In the genomic region with DNA sequence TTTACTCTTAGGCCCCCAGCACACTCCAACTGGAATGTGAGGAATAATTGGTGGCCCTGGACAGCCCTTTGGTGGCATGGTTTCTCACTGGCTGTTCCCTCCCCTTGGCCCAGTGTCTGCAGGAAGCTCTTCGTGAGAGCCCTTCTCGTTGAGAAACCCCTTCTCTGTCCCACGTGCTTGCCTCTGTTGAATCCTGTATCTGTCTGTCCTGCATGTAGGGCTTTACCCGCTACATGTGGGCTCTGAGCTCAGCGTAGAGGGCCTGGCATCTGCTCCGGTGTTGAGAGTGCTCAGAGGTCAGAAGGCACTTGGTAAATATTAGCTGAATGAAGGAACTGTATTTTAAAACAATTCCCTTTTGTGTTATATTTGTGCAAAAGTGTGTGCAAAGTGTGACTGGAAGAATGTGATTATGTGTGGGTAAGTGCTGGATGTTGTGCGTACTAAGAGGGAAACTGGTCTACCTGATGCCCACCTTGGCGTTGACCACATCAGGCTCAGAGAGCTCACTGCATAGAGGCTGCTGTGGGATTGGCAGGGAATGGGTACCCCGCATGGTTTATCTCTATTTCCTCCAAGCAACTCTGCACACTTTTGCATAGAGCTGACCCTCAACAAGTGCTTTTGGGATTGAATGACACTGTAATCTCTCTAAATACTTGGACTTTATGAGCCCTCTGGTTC, we compare ENCODE assay signal across 1 cellular context.
TF ChIP-seq lines count a peak whose summit lies in the region.

No MANE protein-coding gene starts in this region.

TF ChIP-seq in HepG2, 621 proteins besides CTCF, POLR2A, EP300 and RAD21 (continued from another document):
- TF ChIP-seq, protein P1, sequence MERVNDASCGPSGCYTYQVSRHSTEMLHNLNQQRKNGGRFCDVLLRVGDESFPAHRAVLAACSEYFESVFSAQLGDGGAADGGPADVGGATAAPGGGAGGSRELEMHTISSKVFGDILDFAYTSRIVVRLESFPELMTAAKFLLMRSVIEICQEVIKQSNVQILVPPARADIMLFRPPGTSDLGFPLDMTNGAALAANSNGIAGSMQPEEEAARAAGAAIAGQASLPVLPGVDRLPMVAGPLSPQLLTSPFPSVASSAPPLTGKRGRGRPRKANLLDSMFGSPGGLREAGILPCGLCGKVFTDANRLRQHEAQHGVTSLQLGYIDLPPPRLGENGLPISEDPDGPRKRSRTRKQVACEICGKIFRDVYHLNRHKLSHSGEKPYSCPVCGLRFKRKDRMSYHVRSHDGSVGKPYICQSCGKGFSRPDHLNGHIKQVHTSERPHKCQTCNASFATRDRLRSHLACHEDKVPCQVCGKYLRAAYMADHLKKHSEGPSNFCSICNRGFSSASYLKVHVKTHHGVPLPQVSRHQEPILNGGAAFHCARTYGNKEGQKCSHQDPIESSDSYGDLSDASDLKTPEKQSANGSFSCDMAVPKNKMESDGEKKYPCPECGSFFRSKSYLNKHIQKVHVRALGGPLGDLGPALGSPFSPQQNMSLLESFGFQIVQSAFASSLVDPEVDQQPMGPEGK (CRISPR knock-in tag; IDR thresholded peaks at IDR 0.05): peak; percentile 8; the same call in 1 of the 2 replicates
- TF ChIP-seq, protein P2, sequence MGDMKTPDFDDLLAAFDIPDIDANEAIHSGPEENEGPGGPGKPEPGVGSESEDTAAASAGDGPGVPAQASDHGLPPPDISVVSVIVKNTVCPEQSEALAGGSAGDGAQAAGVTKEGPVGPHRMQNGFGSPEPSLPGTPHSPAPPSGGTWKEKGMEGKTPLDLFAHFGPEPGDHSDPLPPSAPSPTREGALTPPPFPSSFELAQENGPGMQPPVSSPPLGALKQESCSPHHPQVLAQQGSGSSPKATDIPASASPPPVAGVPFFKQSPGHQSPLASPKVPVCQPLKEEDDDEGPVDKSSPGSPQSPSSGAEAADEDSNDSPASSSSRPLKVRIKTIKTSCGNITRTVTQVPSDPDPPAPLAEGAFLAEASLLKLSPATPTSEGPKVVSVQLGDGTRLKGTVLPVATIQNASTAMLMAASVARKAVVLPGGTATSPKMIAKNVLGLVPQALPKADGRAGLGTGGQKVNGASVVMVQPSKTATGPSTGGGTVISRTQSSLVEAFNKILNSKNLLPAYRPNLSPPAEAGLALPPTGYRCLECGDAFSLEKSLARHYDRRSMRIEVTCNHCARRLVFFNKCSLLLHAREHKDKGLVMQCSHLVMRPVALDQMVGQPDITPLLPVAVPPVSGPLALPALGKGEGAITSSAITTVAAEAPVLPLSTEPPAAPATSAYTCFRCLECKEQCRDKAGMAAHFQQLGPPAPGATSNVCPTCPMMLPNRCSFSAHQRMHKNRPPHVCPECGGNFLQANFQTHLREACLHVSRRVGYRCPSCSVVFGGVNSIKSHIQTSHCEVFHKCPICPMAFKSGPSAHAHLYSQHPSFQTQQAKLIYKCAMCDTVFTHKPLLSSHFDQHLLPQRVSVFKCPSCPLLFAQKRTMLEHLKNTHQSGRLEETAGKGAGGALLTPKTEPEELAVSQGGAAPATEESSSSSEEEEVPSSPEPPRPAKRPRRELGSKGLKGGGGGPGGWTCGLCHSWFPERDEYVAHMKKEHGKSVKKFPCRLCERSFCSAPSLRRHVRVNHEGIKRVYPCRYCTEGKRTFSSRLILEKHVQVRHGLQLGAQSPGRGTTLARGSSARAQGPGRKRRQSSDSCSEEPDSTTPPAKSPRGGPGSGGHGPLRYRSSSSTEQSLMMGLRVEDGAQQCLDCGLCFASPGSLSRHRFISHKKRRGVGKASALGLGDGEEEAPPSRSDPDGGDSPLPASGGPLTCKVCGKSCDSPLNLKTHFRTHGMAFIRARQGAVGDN (CRISPR knock-in tag; IDR thresholded peaks at IDR 0.05): peak; percentile 41
- TF ChIP-seq GATAD2A (CRISPR knock-in tag; IDR thresholded peaks at IDR 0.05) (peak; percentile 42; the same call in 1 of the 2 replicates), MYC (CRISPR knock-in tag; IDR thresholded peaks at IDR 0.05; ENCODE audit: borderline replicate concordance) (peak; percentile 56; the same call in 1 of the 2 replicates), JUNB (CRISPR knock-in tag; IDR thresholded peaks at IDR 0.05; ENCODE audit: borderline replicate concordance) (no peak)
- TF ChIP-seq, protein P3, sequence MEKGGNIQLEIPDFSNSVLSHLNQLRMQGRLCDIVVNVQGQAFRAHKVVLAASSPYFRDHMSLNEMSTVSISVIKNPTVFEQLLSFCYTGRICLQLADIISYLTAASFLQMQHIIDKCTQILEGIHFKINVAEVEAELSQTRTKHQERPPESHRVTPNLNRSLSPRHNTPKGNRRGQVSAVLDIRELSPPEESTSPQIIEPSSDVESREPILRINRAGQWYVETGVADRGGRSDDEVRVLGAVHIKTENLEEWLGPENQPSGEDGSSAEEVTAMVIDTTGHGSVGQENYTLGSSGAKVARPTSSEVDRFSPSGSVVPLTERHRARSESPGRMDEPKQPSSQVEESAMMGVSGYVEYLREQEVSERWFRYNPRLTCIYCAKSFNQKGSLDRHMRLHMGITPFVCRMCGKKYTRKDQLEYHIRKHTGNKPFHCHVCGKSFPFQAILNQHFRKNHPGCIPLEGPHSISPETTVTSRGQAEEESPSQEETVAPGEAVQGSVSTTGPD (CRISPR knock-in tag; IDR thresholded peaks at IDR 0.05): no peak
- TF ChIP-seq, protein P4, sequence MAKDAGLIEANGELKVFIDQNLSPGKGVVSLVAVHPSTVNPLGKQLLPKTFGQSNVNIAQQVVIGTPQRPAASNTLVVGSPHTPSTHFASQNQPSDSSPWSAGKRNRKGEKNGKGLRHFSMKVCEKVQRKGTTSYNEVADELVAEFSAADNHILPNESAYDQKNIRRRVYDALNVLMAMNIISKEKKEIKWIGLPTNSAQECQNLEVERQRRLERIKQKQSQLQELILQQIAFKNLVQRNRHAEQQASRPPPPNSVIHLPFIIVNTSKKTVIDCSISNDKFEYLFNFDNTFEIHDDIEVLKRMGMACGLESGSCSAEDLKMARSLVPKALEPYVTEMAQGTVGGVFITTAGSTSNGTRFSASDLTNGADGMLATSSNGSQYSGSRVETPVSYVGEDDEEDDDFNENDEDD (CRISPR knock-in tag; IDR thresholded peaks at IDR 0.05; ENCODE audit: borderline replicate concordance): 0 out of 2 replicates have a peak, but pooled peaks have one; percentile 21
TF ChIP-seq in HepG2: peak in this region for 25.
